Comparison of ENCODE assay signal across 15 cellular contexts in genomic region chr5:83118471-83118870, GRCh38.
"Had no signal": no experiment of that assay in that cellular context is flagged by ENCODE, and none has a peak within 500 bp of the region (broad histone marks: within the 10 kb centered on the region; RNA-seq: fewer than 3 reads in every experiment).

No MANE protein-coding gene starts in this region.

- ATAC-seq: effector memory CD8-positive, alpha-beta T cell; heart right ventricle; lower lobe of right lung; natural killer cell; sciatic nerve; stimulated activated naive B cell treated with anti-CD40 and anti-IgM and Interleukin-4, amounts not matched to agents 10 μg/mL and 1 μg/mL and 100 μg/mL, for 72 hours; stimulated activated naive CD8-positive, alpha-beta T cell treated with anti-CD3 and anti-CD28 coated beads, Interleukin-15, amount 100 ng/mL, for 72 hours had no signal

- DNase-seq: effector memory CD8-positive, alpha-beta T cell; heart right ventricle; hypothalamus; left ventricle myocardium inferior; lower lobe of right lung; natural killer cell; posterior cingulate gyrus; spleen; stimulated activated CD4-positive, alpha-beta T cell treated with anti-CD3 and anti-CD28 coated beads, Interleukin-15, amount 100 ng/mL, for 24 hours; stimulated activated CD4-positive, alpha-beta T cell treated with anti-CD3 and anti-CD28 coated beads, Interleukin-2, amount 100 ng/mL, for 24 hours; stimulated activated CD4-positive, alpha-beta T cell treated with anti-CD3 and anti-CD28 coated beads, Interleukin-4, amount 100 ng/mL, for 4 hours; stimulated activated naive B cell treated with anti-CD40 and anti-IgM and Interleukin-4, amounts not matched to agents 10 μg/mL and 1 μg/mL and 100 μg/mL, for 72 hours; stimulated activated naive CD8-positive, alpha-beta T cell treated with anti-CD3 and anti-CD28 coated beads, Interleukin-15, amount 100 ng/mL, for 72 hours; transverse colon had no signal
